8 cellular contexts compared by ENCODE assay signal in the genomic region with DNA sequence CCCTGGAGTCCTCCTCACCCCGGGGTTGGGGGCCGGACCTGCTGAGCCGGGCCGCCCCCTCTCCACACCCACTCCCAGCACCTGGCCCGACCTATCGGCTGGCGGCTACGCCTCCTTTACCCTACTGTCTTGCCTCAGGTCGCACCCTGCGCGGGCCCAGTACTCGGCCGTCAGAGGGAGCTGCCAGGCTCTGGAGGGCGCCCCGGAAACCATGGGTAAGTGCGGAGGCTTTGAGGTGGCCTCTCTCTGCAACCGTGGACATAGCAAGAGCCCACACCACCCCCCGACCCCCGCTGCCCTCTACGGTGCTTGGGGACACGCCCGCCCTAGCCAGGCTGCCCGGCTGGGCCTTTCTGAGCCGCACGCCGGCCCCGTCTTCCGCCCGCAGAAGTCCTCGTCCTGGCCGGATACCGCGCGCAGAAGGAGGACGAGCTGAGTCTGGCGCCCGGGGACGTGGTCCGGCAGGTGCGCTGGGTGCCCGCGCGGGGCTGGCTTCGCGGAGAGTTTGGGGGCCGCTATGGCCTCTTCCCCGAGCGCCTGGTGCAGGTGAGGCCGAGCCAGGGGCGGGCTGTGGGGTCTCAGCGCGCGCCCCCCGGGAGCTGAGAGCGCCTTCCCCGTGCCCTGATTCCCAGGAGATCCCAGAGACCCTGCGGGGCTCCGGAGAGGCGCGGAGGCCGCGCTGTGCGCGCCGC. TPM values are rescaled to one million over a fixed set of nuclear protein-coding genes. Genes with fewer than 3 reads are reported as not detected.
DNase-seq lines count a peak whose midpoint lies in the region; ATAC-seq and TF ChIP-seq lines count a peak whose summit lies in the region.

A gene (plus strand): TSS at position 159 of the 692 bp plus-strand sequence. CDS start 53 bp downstream, at position 212.

- H3K4me1 ChIP-seq in heart left ventricle = peaks cover 0 to 24% (median 16%) of the 10 kb centered on the region in 12 donors

- intact Hi-C loops in heart left ventricle (cut with DNase I) (loop anchor here in 2 of 10 donors (5.0 kb wide), 2 partner anchors 61 to 116 kb away; no protein-coding TSS in a partner anchor), sciatic nerve (cut with DNase I) (loop anchor here (1.0 kb wide), 1 partner anchor 34 kb away; no protein-coding TSS in a partner anchor)

- peak within 1 kb of the TSS in 11 of 12 donors; percentile 65 to 87 (median 74) for H3K27ac ChIP-seq in heart left ventricle

- no peak for TF ChIP-seq POLR2A in heart left ventricle (IDR thresholded peaks at IDR 0.05)

- H3K36me3 ChIP-seq in heart left ventricle = peaks cover 0 to 39% (median 35%) of the 10 kb centered on the region in 9 donors

- H3K9me3 ChIP-seq in heart left ventricle = no peaks in the 10 kb centered on the region

- TF ChIP-seq CTCF in AG09309 (IDR thresholded peaks at IDR 0.05; ENCODE audit: control insufficient read depth, insufficient read depth, low read depth, low read length, missing control alignments) = no peak
- TF ChIP-seq CTCF in heart left ventricle (IDR thresholded peaks at IDR 0.05) = peak in 4 of 12 donors; percentile 20 to 29 (median 29)

- peak; percentile 13 for ATAC-seq in GM18520 (IDR thresholded peaks at IDR 0.05; ENCODE audit: unreplicated experiment)
- peak; percentile 12 for ATAC-seq in HG03039 (IDR thresholded peaks at IDR 0.05; ENCODE audit: unreplicated experiment)
- peak; percentile 23 to 63 (median 50) for ATAC-seq in heart left ventricle
- peak; percentile 62 for ATAC-seq in sciatic nerve

- DNase-seq in AG09309 (ENCODE audit: low read depth) = no peak
- peak; percentile 86 for DNase-seq in NCI-H526 treated with DMSO at 0.1 percent for 48 hours (lab: John Stamatoyannopoulos, UW)
- DNase-seq in activated effector memory CD4-positive, alpha-beta T cell treated with anti-CD3 and anti-CD28 coated beads, Interleukin-2, amount 50 U/mL, for 16 hours = peak; percentile 81
- DNase-seq in heart left ventricle = peak in 4 of 5 donors; percentile 46 to 76 (median 51)
- peak; percentile 74 for DNase-seq in sciatic nerve (ENCODE audit: low spot score)
- no peak for DNase-seq in SKM-1 treated with dmso at 0.1 percent for 144 hours (lab: John Stamatoyannopoulos, UW; ENCODE audit: unreplicated experiment)

- 3 to 13% (median 4%) methylated on average over 17 to 65 of the region's 65 CpGs for WGBS in heart left ventricle, 4 donors

- no peaks in the 10 kb centered on the region for H3K27me3 ChIP-seq in heart left ventricle

- H3K4me3 ChIP-seq in AG09309 (ENCODE audit: control insufficient read depth, low read depth, low read length) (peak within 1 kb of the TSS; percentile 66), heart left ventricle (peak within 1 kb of the TSS; percentile 63 to 95 (median 82))

RNA-seq across cellular contexts. Expression of the gene that starts here (rescaled TPM):
- total RNA-seq in heart left ventricle (1 to 10 TPM in 5 of 9 donors, under 1 TPM in 4; 0.38 to 3.1 (median 1.4) TPM), sciatic nerve (9.8 TPM)
- 1 to 10 TPM in 1 of 2 donors, under 1 TPM in 1; 0.72 to 2.2 TPM for polyA plus RNA-seq in heart left ventricle

Comparison
In these comparisons a context has a peak if more than half of its experiments do, and no peak if none do; other contexts are left out.
1. DNase-seq: peak in NCI-H526 treated with DMSO at 0.1 percent for 48 hours (single experiment), activated effector memory CD4-positive, alpha-beta T cell treated with anti-CD3 and anti-CD28 coated beads, Interleukin-2, amount 50 U/mL, for 16 hours (single experiment), heart left ventricle (4 of 5) and sciatic nerve (single experiment); none in AG09309 (single experiment) and SKM-1 treated with dmso at 0.1 percent for 144 hours (single experiment).
2. ATAC-seq: peak in every context shown above with its lines; median percentile 62 in sciatic nerve; 50 in heart left ventricle; 13 in GM18520; 12 in HG03039.